23 cellular contexts compared by ENCODE assay signal in genomic region chr7:19235680-19236079, GRCh38.
"Had no signal": no experiment of that assay in that cellular context is flagged by ENCODE, and none has a peak within 500 bp of the region (broad histone marks: within the 10 kb centered on the region; RNA-seq: fewer than 3 reads in every experiment).

No MANE protein-coding gene starts in this region.

- H3K36me3 ChIP-seq: gastrocnemius medialis, neutrophil, right lobe of liver, thoracic aorta, tibial nerve, upper lobe of right lung, uterus had no signal

- H3K27ac ChIP-seq: coronary artery, gastrocnemius medialis, neutrophil, parathyroid adenoma, right lobe of liver, thoracic aorta, tibial nerve, upper lobe of right lung, uterus had no signal

- FAIRE-seq: endometrium, kidney, small intestine had no signal

- H3K9ac ChIP-seq: parathyroid adenoma had no signal

- H3K27me3 ChIP-seq: gastrocnemius medialis, neutrophil, right lobe of liver, tibial nerve, upper lobe of right lung, uterus had no signal

- ATAC-seq: effector memory CD8-positive, alpha-beta T cell; gastrocnemius medialis; left lobe of liver; mucosa of descending colon; natural killer cell treated with Interleukin-12 subunit alpha and Interleukin-12 subunit beta and Interleukin-15 and Interleukin-18, amount 100 ng/mL, for 72 hours; right lobe of liver; stimulated activated naive B cell treated with anti-CD40 and anti-IgM and Interleukin-4, amounts not matched to agents 10 μg/mL and 1 μg/mL and 100 μg/mL, for 72 hours; upper lobe of right lung had no signal

- H3K9me3 ChIP-seq: gastrocnemius medialis, neutrophil, right lobe of liver, thoracic aorta, upper lobe of right lung, uterus had no signal

- DNase-seq: effector memory CD8-positive, alpha-beta T cell; gastrocnemius medialis; head of caudate nucleus; kidney; mesenchymal stem cell; mucosa of descending colon; naive B cell; right lobe of liver; small intestine; stimulated activated CD4-positive, alpha-beta T cell treated with anti-CD3 and anti-CD28 coated beads, Interleukin-15, amount 100 ng/mL, for 24 hours; stimulated activated CD4-positive, alpha-beta T cell treated with anti-CD3 and anti-CD28 coated beads, Interleukin-2, amount 100 ng/mL, for 48 hours; stimulated activated naive B cell treated with anti-CD40 and anti-IgM and Interleukin-4, amounts not matched to agents 10 μg/mL and 1 μg/mL and 100 μg/mL, for 72 hours; upper lobe of right lung; uterus had no signal

- H3K79me2 ChIP-seq: parathyroid adenoma had no signal

- H3K4me3 ChIP-seq: coronary artery, gastrocnemius medialis, lung, mucosa of descending colon, right lobe of liver, thoracic aorta, tibial nerve, upper lobe of right lung, uterus had no signal

- H2AFZ ChIP-seq: parathyroid adenoma had no signal

- H3K4me1 ChIP-seq: gastrocnemius medialis, parathyroid adenoma, right lobe of liver, tibial nerve, upper lobe of right lung, uterus had no signal
